Comparison of ENCODE assay signal across 1 cellular context in the genomic region with DNA sequence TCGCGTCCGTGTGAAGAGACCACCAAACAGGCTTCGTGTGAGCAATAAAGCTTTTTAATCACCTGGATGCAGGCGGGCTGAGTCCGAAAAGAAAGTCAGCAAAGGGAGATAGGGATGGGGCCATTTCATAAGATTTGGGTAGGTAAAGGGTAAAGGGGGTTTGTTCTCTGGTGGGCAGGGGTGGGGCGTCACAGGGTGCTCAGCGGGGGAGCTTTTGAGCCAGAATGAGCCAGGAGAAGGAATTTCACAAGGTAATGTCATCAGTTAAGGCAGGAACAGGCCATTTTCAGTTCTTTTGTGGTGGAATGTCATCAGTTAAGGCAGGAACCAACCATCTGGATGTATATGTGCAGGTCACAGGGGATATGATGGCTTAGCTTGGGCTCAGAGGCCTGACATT. TPM values are rescaled to one million over a fixed set of nuclear protein-coding genes. Genes with fewer than 3 reads are reported as not detected.
"Had no signal": no experiment of that assay in that cellular context is flagged by ENCODE, and none has a peak within 500 bp of the region (broad histone marks: within the 10 kb centered on the region; RNA-seq: fewer than 3 reads in every experiment).

No MANE protein-coding gene starts in this region.

RNA-seq across cellular contexts. Expression of a gene that starts 6.1 kb away (rescaled TPM):
- polyA plus RNA-seq: neural cell had no signal
